ENCODE assay signal across 8 cellular contexts in the genomic region with DNA sequence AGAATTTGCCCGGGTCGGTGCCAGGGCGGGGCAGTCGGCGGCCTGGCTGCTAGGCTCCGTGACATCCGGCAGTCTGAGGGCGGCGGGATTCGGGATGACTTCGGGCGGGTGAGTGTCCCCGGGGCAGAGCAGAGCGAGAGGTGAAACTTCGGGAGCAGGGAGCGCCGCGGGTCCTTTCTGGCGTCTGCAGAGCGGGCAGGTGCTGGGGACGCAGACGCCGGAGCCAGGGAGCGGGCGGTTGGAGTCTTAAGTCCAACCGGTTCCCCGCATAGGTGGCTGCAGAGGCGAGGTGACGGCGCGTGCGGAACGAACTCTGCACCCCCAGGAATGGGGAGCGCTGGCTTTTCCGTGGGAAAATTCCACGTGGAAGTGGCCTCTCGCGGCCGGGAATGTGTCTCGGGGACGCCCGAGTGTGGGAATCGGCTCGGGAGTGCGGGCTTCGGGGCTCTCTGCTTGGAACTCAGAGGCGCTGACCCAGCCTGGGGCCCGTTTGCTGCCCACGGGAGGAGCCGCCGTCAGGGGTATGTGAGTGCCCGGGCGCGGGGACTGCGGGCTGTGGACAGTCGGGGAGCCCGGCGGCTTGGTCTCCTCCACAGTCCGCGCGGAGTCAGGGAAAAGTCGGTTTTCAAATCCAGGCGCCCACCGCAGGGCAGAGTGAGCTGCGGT. TPM values are rescaled to one million over a fixed set of nuclear protein-coding genes. Genes with fewer than 3 reads are reported as not detected.
DNase-seq lines count a peak whose midpoint lies in the region; ATAC-seq and TF ChIP-seq lines count a peak whose summit lies in the region.

Gene B4GALNT2 (plus strand): TSS at position 71 of the 666 bp plus-strand sequence. CDS start 24 bp downstream, at position 95.

- no peak within 1 kb of the TSS for H3K27ac Mint-ChIP-seq in natural killer cell treated with Interleukin-12 subunit alpha and Interleukin-12 subunit beta and Interleukin-15 and Interleukin-18, amount 100 ng/mL, for 72 hours

- peak within 1 kb of the TSS; percentile 44 for H3K4me3 Mint-ChIP-seq in natural killer cell treated with Interleukin-12 subunit alpha and Interleukin-12 subunit beta and Interleukin-15 and Interleukin-18, amount 100 ng/mL, for 72 hours

- H3K4me1 Mint-ChIP-seq in natural killer cell treated with Interleukin-12 subunit alpha and Interleukin-12 subunit beta and Interleukin-15 and Interleukin-18, amount 100 ng/mL, for 72 hours (ENCODE audit: low read depth in 2 of 2): peaks cover 0 to 5% of the 10 kb centered on the region in 2 donors

- no peaks in the 10 kb centered on the region for H3K36me3 Mint-ChIP-seq in natural killer cell treated with Interleukin-12 subunit alpha and Interleukin-12 subunit beta and Interleukin-15 and Interleukin-18, amount 100 ng/mL, for 72 hours

- ATAC-seq in natural killer cell treated with Interleukin-12 subunit alpha and Interleukin-12 subunit beta and Interleukin-15 and Interleukin-18, amount 100 ng/mL, for 72 hours: peak; percentile 52 to 67
- no peak for ATAC-seq in GM18511 (IDR thresholded peaks at IDR 0.05; ENCODE audit: unreplicated experiment)
- no peak for ATAC-seq in GM19463 (IDR thresholded peaks at IDR 0.05; ENCODE audit: unreplicated experiment)

- H3K9me3 Mint-ChIP-seq in natural killer cell treated with Interleukin-12 subunit alpha and Interleukin-12 subunit beta and Interleukin-15 and Interleukin-18, amount 100 ng/mL, for 72 hours: no peaks in the 10 kb centered on the region

- peak within 1 kb of the TSS; percentile 43 for H3K4me3 ChIP-seq in AG10803 (ENCODE audit: low read length)

- DNase-seq in AG10803 (ENCODE audit: low read depth) (no peak), NCI-H1105 treated with DMSO at 0.1 percent for 48 hours (lab: John Stamatoyannopoulos, UW) (peak; percentile 20), dermis blood vessel endothelial cell (peak; percentile 12), dedifferentiated amniotic fluid mesenchymal stem cell (ENCODE audit: extremely low spot score) (no peak), HT-29 (ENCODE audit: low spot score) (no peak)
- no peak for DNase-seq in natural killer cell treated with Interleukin-12 subunit alpha and Interleukin-12 subunit beta and Interleukin-15 and Interleukin-18, amount 100 ng/mL, for 72 hours (ENCODE audit: low spot score)

- no peak for TF ChIP-seq CTCF in AG10803 (conservative IDR thresholded peaks at IDR 0.05; ENCODE audit: low read length)

- peaks cover 46 to 49% of the 10 kb centered on the region in 2 donors for H3K27me3 Mint-ChIP-seq in natural killer cell treated with Interleukin-12 subunit alpha and Interleukin-12 subunit beta and Interleukin-15 and Interleukin-18, amount 100 ng/mL, for 72 hours

RNA-seq across cellular contexts. Expression of gene B4GALNT2, which starts in this region (rescaled TPM):
- under 0.01 TPM in 2 replicates for total RNA-seq in dermis blood vessel endothelial cell
- total RNA-seq in natural killer cell treated with Interleukin-12 subunit alpha and Interleukin-12 subunit beta and Interleukin-15 and Interleukin-18, amount 100 ng/mL, for 72 hours: not detected
- 0.18 TPM in 1 of 2 replicates, not detected in the other for total RNA-seq in HT-29 (2014; rRNA removed; shearing (Covaris generic))

Comparison
In these comparisons a context has a peak if more than half of its experiments do, and no peak if none do; other contexts are left out.
1. Peak in DNase-seq in dermis blood vessel endothelial cell; RNA of the gene not detected or under 1 TPM.
2. Peak in ATAC-seq in natural killer cell treated with Interleukin-12 subunit alpha and Interleukin-12 subunit beta and Interleukin-15 and Interleukin-18, amount 100 ng/mL, for 72 hours; RNA of the gene not detected or under 1 TPM.